8 cellular contexts compared by ENCODE assay signal in the genomic region with DNA sequence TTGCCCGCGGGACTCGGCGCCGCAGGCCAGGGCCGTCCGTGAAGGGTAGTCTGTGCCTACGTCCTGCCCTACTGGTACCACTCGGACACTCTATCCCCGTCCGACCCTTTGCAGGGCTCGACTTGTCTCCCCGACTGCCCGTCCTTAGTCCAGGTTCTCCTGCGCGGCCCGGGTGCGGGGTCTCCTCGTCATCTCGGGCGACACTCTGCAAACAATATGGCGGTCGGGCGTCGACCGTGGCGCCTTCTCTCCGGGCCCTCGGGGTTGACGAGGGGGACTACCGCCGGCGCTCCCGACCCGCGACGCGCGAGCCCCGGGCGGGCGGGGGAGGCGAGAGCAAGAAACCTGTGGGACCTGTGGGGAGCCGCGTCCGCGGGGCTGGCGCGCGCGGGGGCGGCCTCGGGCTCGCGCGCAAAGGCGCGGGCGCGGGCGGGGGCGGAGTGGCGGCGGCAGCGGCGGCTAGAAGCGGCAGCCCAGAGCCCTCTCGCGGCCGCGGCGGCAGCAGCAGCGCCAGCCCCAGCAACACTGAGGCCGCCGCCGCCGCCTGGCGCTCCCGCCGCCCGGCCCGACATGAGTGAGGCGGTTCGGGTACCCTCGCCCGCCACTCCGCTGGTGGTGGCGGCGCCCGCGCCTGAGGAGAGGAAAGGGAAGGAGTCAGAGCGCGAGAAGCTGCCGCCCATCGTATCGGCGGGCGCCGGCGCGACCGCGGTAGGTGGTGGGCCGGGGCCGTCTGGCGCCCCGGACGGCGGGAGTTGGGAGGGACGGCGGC. TPM values are rescaled to one million over a fixed set of nuclear protein-coding genes. Genes with fewer than 3 reads are reported as not detected.
DNase-seq lines count a peak whose midpoint lies in the region; ATAC-seq and TF ChIP-seq lines count a peak whose summit lies in the region.

A gene with protein sequence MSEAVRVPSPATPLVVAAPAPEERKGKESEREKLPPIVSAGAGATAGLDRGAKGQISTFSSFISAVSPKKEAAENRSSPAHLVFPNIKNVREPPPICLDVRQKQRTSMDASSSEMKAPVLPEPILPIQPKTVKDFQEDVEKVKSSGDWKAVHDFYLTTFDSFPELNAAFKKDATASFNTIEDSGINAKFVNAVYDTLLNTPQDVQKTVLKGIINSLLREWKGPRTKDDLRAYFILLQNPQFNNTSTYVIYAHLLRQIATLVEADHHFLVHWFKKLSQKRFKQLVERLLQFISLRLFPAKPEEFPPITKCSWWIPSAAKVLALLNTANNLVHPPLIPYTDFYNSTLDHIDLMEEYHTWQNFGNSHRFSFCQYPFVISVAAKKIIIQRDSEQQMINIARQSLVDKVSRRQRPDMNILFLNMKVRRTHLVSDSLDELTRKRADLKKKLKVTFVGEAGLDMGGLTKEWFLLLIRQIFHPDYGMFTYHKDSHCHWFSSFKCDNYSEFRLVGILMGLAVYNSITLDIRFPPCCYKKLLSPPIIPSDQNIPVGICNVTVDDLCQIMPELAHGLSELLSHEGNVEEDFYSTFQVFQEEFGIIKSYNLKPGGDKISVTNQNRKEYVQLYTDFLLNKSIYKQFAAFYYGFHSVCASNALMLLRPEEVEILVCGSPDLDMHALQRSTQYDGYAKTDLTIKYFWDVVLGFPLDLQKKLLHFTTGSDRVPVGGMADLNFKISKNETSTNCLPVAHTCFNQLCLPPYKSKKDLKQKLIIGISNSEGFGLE (plus strand): TSS at position 476 of the 769 bp plus-strand sequence. CDS start 95 bp downstream, at position 571.

- WGBS in endodermal cell (ENCODE audit: insufficient coverage in 1 of 2, insufficient read length in 1 of 2), 2 experiments: 0 to 1% methylated on average over 30 to 111 of the region's 111 CpGs

- H3K4me3 Mint-ChIP-seq in activated CD8-positive, alpha-beta memory T cell treated with anti-CD3 and anti-CD28 coated beads, Interleukin-2, amount 10 ng/mL, durations not matched to agents 7 days and 5 days: peak within 1 kb of the TSS; percentile 79
- peak within 1 kb of the TSS; percentile 79 for H3K4me3 Mint-ChIP-seq in endodermal cell

- peaks cover 6 to 52% (median 18%) of the 10 kb centered on the region in 10 experiments for H3K4me1 ChIP-seq in BLaER1 treated with 17β-estradiol and CSF1 and Interleukin-3, amounts not matched to agents 10 nM and 100 nM
- H3K4me1 ChIP-seq in endodermal cell (ENCODE audit: control insufficient read depth, insufficient read depth, low read length): no peaks in the 10 kb centered on the region

- in situ Hi-C loops in GM18951 (cut with MboI; ENCODE audit: low sequenced_read_pairs, unreplicated experiment): loop anchor here (25.0 kb wide), 1 partner anchor 523 kb away; no protein-coding TSS in a partner anchor

- peak; percentile 65 for TF ChIP-seq POLR2A in GM18951 (IDR thresholded peaks at IDR 0.05; ENCODE audit: extremely low read depth, insufficient read depth, insufficient read length)

- no peaks in the 10 kb centered on the region for H3K36me3 Mint-ChIP-seq in activated CD8-positive, alpha-beta memory T cell treated with anti-CD3 and anti-CD28 coated beads, Interleukin-2, amount 10 ng/mL, durations not matched to agents 7 days and 5 days
- H3K36me3 Mint-ChIP-seq in endodermal cell (ENCODE audit: low read depth): no peaks in the 10 kb centered on the region

- no peaks in the 10 kb centered on the region for H4K20me1 ChIP-seq in BLaER1 treated with 17β-estradiol and CSF1 and Interleukin-3, amounts not matched to agents 10 nM and 100 nM

- TF ChIP-seq CTCF in endodermal cell (conservative IDR thresholded peaks at IDR 0.05): peak; percentile 63

- H3K27ac Mint-ChIP-seq in activated CD8-positive, alpha-beta memory T cell treated with anti-CD3 and anti-CD28 coated beads, Interleukin-2, amount 10 ng/mL, durations not matched to agents 7 days and 5 days: peak within 1 kb of the TSS; percentile 83
- H3K27ac Mint-ChIP-seq in endodermal cell: peak within 1 kb of the TSS; percentile 98

- H3K9ac ChIP-seq in BLaER1 treated with 17β-estradiol and CSF1 and Interleukin-3, amounts not matched to agents 10 nM and 100 nM: peak within 1 kb of the TSS; percentile 94 to 100 (median 99)
- peak within 1 kb of the TSS; percentile 96 for H3K9ac ChIP-seq in endodermal cell (ENCODE audit: extremely low read depth, low read length, poor library complexity, severe bottlenecking)

- CTCF ChIA-PET in activated CD8-positive, alpha-beta memory T cell treated with anti-CD3 and anti-CD28 coated beads, Interleukin-2, amount 10 ng/mL, durations not matched to agents 7 days and 5 days (lab: Charles Lee): interaction anchor here (0.9 to 3.2 kb wide), 4 partner anchors 17 to 226 kb away, joined by 3 to 10 read pairs (median 4); no protein-coding TSS in a partner anchor

- no peaks in the 10 kb centered on the region for H3K9me3 Mint-ChIP-seq in activated CD8-positive, alpha-beta memory T cell treated with anti-CD3 and anti-CD28 coated beads, Interleukin-2, amount 10 ng/mL, durations not matched to agents 7 days and 5 days (ENCODE audit: low read depth)
- H3K9me3 Mint-ChIP-seq in endodermal cell: no peaks in the 10 kb centered on the region

- H3K4me2 ChIP-seq in BLaER1 treated with 17β-estradiol and CSF1 and Interleukin-3, amounts not matched to agents 10 nM and 100 nM: peak within 1 kb of the TSS; percentile 78 to 91 (median 85)

- peak within 1 kb of the TSS; percentile 98 to 100 (median 99) for H3K27ac ChIP-seq in BLaER1 treated with 17β-estradiol and CSF1 and Interleukin-3, amounts not matched to agents 10 nM and 100 nM
- H3K27ac ChIP-seq in endodermal cell (ENCODE audit: low read depth, low read length): peak within 1 kb of the TSS; percentile 99

- peak; percentile 84 for DNase-seq in NCI-H69 (lab: John Stamatoyannopoulos, UW)
- peak; percentile 82 for DNase-seq in activated CD8-positive, alpha-beta memory T cell treated with anti-CD3 and anti-CD28 coated beads, Interleukin-2, amount 10 ng/mL, durations not matched to agents 7 days and 5 days
- DNase-seq in endodermal cell: peak; percentile 92
- DNase-seq in middle frontal gyrus (ENCODE audit: extremely low spot score, low spot score): peak; percentile 76
- DNase-seq in stimulated activated CD8-positive, alpha-beta memory T cell treated with anti-CD3 and anti-CD28 coated beads, Interleukin-2, amount 100 ng/mL, for 1 hour (ENCODE audit: low read depth in 2 of 2): peak; percentile 65 to 72

- H3K4me1 Mint-ChIP-seq in activated CD8-positive, alpha-beta memory T cell treated with anti-CD3 and anti-CD28 coated beads, Interleukin-2, amount 10 ng/mL, durations not matched to agents 7 days and 5 days: peaks cover 16% of the 10 kb centered on the region
- peaks cover 16% of the 10 kb centered on the region for H3K4me1 Mint-ChIP-seq in endodermal cell

- peak; percentile 94 for ATAC-seq in HG03159 (IDR thresholded peaks at IDR 0.05; ENCODE audit: unreplicated experiment)
- peak; percentile 87 for ATAC-seq in activated CD8-positive, alpha-beta memory T cell treated with anti-CD3 and anti-CD28 coated beads, Interleukin-2, amount 10 ng/mL, durations not matched to agents 7 days and 5 days

- H3K36me3 ChIP-seq in BLaER1 treated with 17β-estradiol and CSF1 and Interleukin-3, amounts not matched to agents 10 nM and 100 nM: no peaks in the 10 kb centered on the region
- H3K36me3 ChIP-seq in endodermal cell (ENCODE audit: control insufficient read depth, insufficient read depth, low read length): no peaks in the 10 kb centered on the region

- peak within 1 kb of the TSS; percentile 69 to 92 (median 85) for H3K4me3 ChIP-seq in BLaER1 treated with 17β-estradiol and CSF1 and Interleukin-3, amounts not matched to agents 10 nM and 100 nM
- H3K4me3 ChIP-seq in endodermal cell (ENCODE audit: low read length): peak within 1 kb of the TSS; percentile 96

- no peaks in the 10 kb centered on the region for H3K27me3 ChIP-seq in BLaER1 treated with 17β-estradiol and CSF1 and Interleukin-3, amounts not matched to agents 10 nM and 100 nM
- H3K27me3 ChIP-seq in endodermal cell (ENCODE audit: control insufficient read depth, insufficient read depth, low read length, poor library complexity, severe bottlenecking): peaks cover 7% of the 10 kb centered on the region

- H3K9me3 ChIP-seq in BLaER1 treated with 17β-estradiol and CSF1 and Interleukin-3, amounts not matched to agents 10 nM and 100 nM (replicated peaks in 1 of 11): no peaks in the 10 kb centered on the region
- no peaks in the 10 kb centered on the region for H3K9me3 ChIP-seq in endodermal cell (ENCODE audit: control insufficient read depth, low read length)

- H3K27me3 Mint-ChIP-seq in activated CD8-positive, alpha-beta memory T cell treated with anti-CD3 and anti-CD28 coated beads, Interleukin-2, amount 10 ng/mL, durations not matched to agents 7 days and 5 days: peaks cover 20% of the 10 kb centered on the region
- peaks cover 12% of the 10 kb centered on the region for H3K27me3 Mint-ChIP-seq in endodermal cell (ENCODE audit: insufficient read depth)

RNA-seq across cellular contexts. Expression of the gene that starts here (rescaled TPM):
- 1 to 10 TPM; 3.8 to 6.8 TPM for total RNA-seq in activated CD8-positive, alpha-beta memory T cell treated with anti-CD3 and anti-CD28 coated beads, Interleukin-2, amount 10 ng/mL, durations not matched to agents 7 days and 5 days
- total RNA-seq in endodermal cell: 10 to 100 TPM in 1 of 2 donors, 1 to 10 TPM in 1; 8.8 to 13.4 TPM
- 37.5 TPM for polyA plus RNA-seq in endodermal cell (2013, experiment 1 of 2)
- polyA plus RNA-seq in endodermal cell (2013, experiment 2 of 2): 41.7 TPM

Comparison
In these comparisons a context has a peak if more than half of its experiments do, and no peak if none do; other contexts are left out.
1. Peak in every context shown above with its lines: DNase-seq, ATAC-seq, H3K4me3 ChIP-seq and H3K27ac ChIP-seq.